Comparison of ENCODE assay signal across 9 cellular contexts in genomic region chr2:211174021-211174420, GRCh38.
"Had no signal": no experiment of that assay in that cellular context is flagged by ENCODE, and none has a peak within 500 bp of the region (broad histone marks: within the 10 kb centered on the region; RNA-seq: fewer than 3 reads in every experiment).

No MANE protein-coding gene starts in this region.

- H3K4me3 Mint-ChIP-seq: HFFc6, IgD-negative memory B cell had no signal

- DNase-seq: GM23248, GOT3, H7, HFFc6 had no signal

- H3K4me3 ChIP-seq: GM23248, HAP-1 had no signal

- ATAC-seq: HCT116, HepG2 had no signal

- H3K9ac ChIP-seq: GM23248 had no signal

- H2AFZ ChIP-seq: GM23248 had no signal

- H3K9me3 ChIP-seq: HAP-1 had no signal

- H3K27ac Mint-ChIP-seq: HFFc6, IgD-negative memory B cell had no signal

- H3K4me1 Mint-ChIP-seq: IgD-negative memory B cell had no signal

- H3K27me3 Mint-ChIP-seq: IgD-negative memory B cell had no signal

- H3K27ac ChIP-seq: GM23248, HL-60 had no signal

- H3K36me3 Mint-ChIP-seq: IgD-negative memory B cell had no signal

- H3K36me3 ChIP-seq: HAP-1 had no signal

- H3K4me1 ChIP-seq: HAP-1 had no signal
